9 cellular contexts compared by ENCODE assay signal in genomic region chr10:17655567-17656146, GRCh38. TPM values are rescaled to one million over a fixed set of nuclear protein-coding genes. Genes with fewer than 3 reads are reported as not detected.
DNase-seq lines count a peak whose midpoint lies in the region; ATAC-seq and TF ChIP-seq lines count a peak whose summit lies in the region.
"Had no signal": no experiment of that assay in that cellular context is flagged by ENCODE, and none has a peak within 500 bp of the region (broad histone marks: within the 10 kb centered on the region; RNA-seq: fewer than 3 reads in every experiment).

No MANE protein-coding gene starts in this region.

- H3K4me3 Mint-ChIP-seq in chondrocyte (ENCODE audit: unreplicated experiment): no peak overlapping the region

- no peaks in the 10 kb centered on the region for H3K9me3 ChIP-seq in ascending aorta

- intact Hi-C loops in ascending aorta (cut with DNase I): no loop called here

- H3K36me3 Mint-ChIP-seq in chondrocyte (ENCODE audit: low read depth): peaks cover 6% of the 10 kb centered on the region

- H3K4me1 Mint-ChIP-seq in chondrocyte (ENCODE audit: low read depth): peaks cover 63% of the 10 kb centered on the region

- H3K36me3 ChIP-seq in ascending aorta: peaks cover 0 to 4% of the 10 kb centered on the region in 2 donors

- H3K27ac ChIP-seq in ascending aorta: no peak overlapping the region
- H3K27ac ChIP-seq: parathyroid adenoma had no signal

- H3K4me3 ChIP-seq in ascending aorta: no peak overlapping the region

- H3K27ac Mint-ChIP-seq in chondrocyte (ENCODE audit: unreplicated experiment): peak overlapping the region; percentile 66

- ATAC-seq in GM21360 (IDR thresholded peaks at IDR 0.05; ENCODE audit: unreplicated experiment) (peak; percentile 92), HG03469 (IDR thresholded peaks at IDR 0.05; ENCODE audit: unreplicated experiment) (peak; percentile 91)

- H3K27me3 ChIP-seq in ascending aorta: no peaks in the 10 kb centered on the region

- no peak for TF ChIP-seq CTCF in chondrocyte (IDR thresholded peaks at IDR 0.05)
- no peak for TF ChIP-seq CTCF in ascending aorta (IDR thresholded peaks at IDR 0.05)

- DNase-seq in EL (peak; percentile 65), chondrocyte (ENCODE audit: low spot score) (no peak), NCI-H2107 treated with DMSO at 0.1 percent for 48 hours (lab: John Stamatoyannopoulos, UW; ENCODE audit: unreplicated experiment) (no peak), 8988T (no peak), ascending aorta (ENCODE audit: low spot score in 2 of 2) (no peak)
- no peak for DNase-seq in stimulated activated naive CD4-positive, alpha-beta T cell (lab: John Stamatoyannopoulos, UW)

- no peaks in the 10 kb centered on the region for H3K27me3 Mint-ChIP-seq in chondrocyte (ENCODE audit: low read depth)

- H3K9me3 Mint-ChIP-seq in chondrocyte (ENCODE audit: low read depth): peaks cover 21% of the 10 kb centered on the region

- H3K4me1 ChIP-seq in ascending aorta: peaks cover 3 to 11% of the 10 kb centered on the region in 2 donors
- H3K4me1 ChIP-seq: parathyroid adenoma had no signal

RNA-seq across cellular contexts. Expression of gene STAM, which starts 11.7 kb away (rescaled TPM):
- total RNA-seq in chondrocyte (27.4 to 30.7 TPM (median 27.6 TPM) in 3 replicates), ascending aorta (1.5 TPM)

RNA-seq across cellular contexts. Expression of gene HACD1, which starts 38.5 kb away (rescaled TPM):
- total RNA-seq in chondrocyte (31.6 to 77.4 TPM (median 71.6 TPM) in 3 replicates), ascending aorta (41.6 TPM)

Comparison
In these comparisons a context has a peak if more than half of its experiments do, and no peak if none do; other contexts are left out.
1. RNA of gene STAM, which starts 11.7 kb away (total RNA-seq): 27.4 to 30.7 TPM in chondrocyte; 1.5 TPM in ascending aorta (single experiment); every median in the first group is over 10 times any median in the second.